Comparison of ENCODE assay signal across 11 cellular contexts in genomic region chr1:218426343-218426657, GRCh38.
DNase-seq lines count a peak whose midpoint lies in the region; ATAC-seq, FAIRE-seq and TF ChIP-seq lines count a peak whose summit lies in the region.
"Had no signal": no experiment of that assay in that cellular context is flagged by ENCODE, and none has a peak within 500 bp of the region (broad histone marks: within the 10 kb centered on the region; RNA-seq: fewer than 3 reads in every experiment).

No MANE protein-coding gene starts in this region.

- H3K4me3 ChIP-seq in SK-N-SH (ENCODE audit: low read depth in 2 of 2, low read length in 1 of 2) (no peak overlapping the region), pancreas (no peak overlapping the region)

- no peaks in the 10 kb centered on the region for H3K36me3 ChIP-seq in SK-N-SH (replicated peaks in 1 of 2; ENCODE audit: control insufficient read depth in 1 of 2, insufficient read depth in 2 of 2, low read length in 1 of 2)
- H3K36me3 ChIP-seq in pancreas: no peaks in the 10 kb centered on the region

- H3K27me3 ChIP-seq in SK-N-SH (ENCODE audit: insufficient read depth): no peaks in the 10 kb centered on the region
- H3K27me3 ChIP-seq in pancreas: no peaks in the 10 kb centered on the region

- DNase-seq in HT-29 (ENCODE audit: low spot score) (peak; percentile 80), SK-N-SH (no peak), fibroblast of the conjunctiva (ENCODE audit: low read depth) (peak; percentile 31), pancreas (peak in 2 of 6 donors; percentile 30 to 37), T-helper 2 cell (no peak), NCI-H187 treated with DMSO at 0.1 percent for 48 hours (lab: John Stamatoyannopoulos, UW) (no peak)
- DNase-seq: activated effector memory CD4-positive, alpha-beta T cell treated with anti-CD3 and anti-CD28 coated beads, Interleukin-2, amount 50 U/mL, for 16 hours; effector memory CD8-positive, alpha-beta T cell; KBM-7 had no signal

- 63% methylated on average over 1 of the region's 1 CpG for WGBS in SK-N-SH (ENCODE audit: low lambda C conversion rate)
- 45 to 46% methylated on average over 1 of the region's 1 CpG for WGBS in pancreas, 2 donors

- no peak overlapping the region for H2AFZ ChIP-seq in SK-N-SH (ENCODE audit: low read depth)

- no peak overlapping the region for H3K9ac ChIP-seq in SK-N-SH

- POLR2A ChIA-PET in SK-N-SH (lab: Yijun Ruan, JAX): no interaction called here

- intact Hi-C loops in pancreas (cut with DNase I): no loop called here

- H3K4me1 ChIP-seq in SK-N-SH (ENCODE audit: control insufficient read depth in 1 of 2, insufficient read depth in 2 of 2, low read depth in 1 of 2, low read length in 1 of 2) (peaks cover 0 to 5% of the 10 kb centered on the region in 2 experiments; a peak in 2 of 4 replicates), pancreas (peaks cover 0 to 4% (median 0%) of the 10 kb centered on the region in 3 donors)

- peak in 3 of 4 donors; percentile 43 to 70 (median 63) for ATAC-seq in pancreas
- ATAC-seq in GM18517 (IDR thresholded peaks at IDR 0.05; ENCODE audit: unreplicated experiment): no peak
- no peak for ATAC-seq in GM18519 (IDR thresholded peaks at IDR 0.05; ENCODE audit: low FRiP score, unreplicated experiment)
- ATAC-seq: effector memory CD8-positive, alpha-beta T cell had no signal

- TF ChIP-seq EP300 in SK-N-SH (IDR thresholded peaks at IDR 0.05; ENCODE audit: borderline replicate concordance in 1 of 2, low read depth in 1 of 2, low read length in 1 of 2): no peak

- no peak for TF ChIP-seq RAD21 in SK-N-SH (IDR thresholded peaks at IDR 0.05; ENCODE audit: low read length)

- no peaks in the 10 kb centered on the region for H3K79me2 ChIP-seq in SK-N-SH (ENCODE audit: insufficient read depth)

- CTCF ChIA-PET in SK-N-SH (lab: Yijun Ruan, JAX): no interaction called here

- no peak overlapping the region for H3K4me2 ChIP-seq in SK-N-SH

- peaks cover 7% of the 10 kb centered on the region for H3F3A ChIP-seq in SK-N-SH (replicated peaks; ENCODE audit: insufficient read depth)

- H3K27ac ChIP-seq in SK-N-SH (ENCODE audit: low read depth in 2 of 2, low read length in 1 of 2) (no peak overlapping the region), pancreas (peak overlapping the region in 1 of 4 donors; percentile 24)

- H3K9me3 ChIP-seq in SK-N-SH (no peaks in the 10 kb centered on the region), pancreas (no peaks in the 10 kb centered on the region)

- H4K20me1 ChIP-seq in SK-N-SH (ENCODE audit: insufficient read depth): no peaks in the 10 kb centered on the region

- FAIRE-seq in pancreas (lab: Jason Lieb, UNC): no peak

- H3K9me2 ChIP-seq in SK-N-SH: no peaks in the 10 kb centered on the region

- TF ChIP-seq CTCF in SK-N-SH (IDR thresholded peaks at IDR 0.05) (no peak), pancreas (IDR thresholded peaks at IDR 0.05) (no peak)

TF ChIP-seq in SK-N-SH, 30 proteins besides CTCF, POLR2A, EP300 and RAD21:
- no peak for TF ChIP-seq GATA2 (CRISPR knock-in tag; IDR thresholded peaks at IDR 0.05)
- no peak for TF ChIP-seq FOXJ3 (CRISPR knock-in tag; IDR thresholded peaks at IDR 0.05)
- TF ChIP-seq POLR2AphosphoS5 (IDR thresholded peaks at IDR 0.05; ENCODE audit: low read depth, low read length): no peak
- no peak for TF ChIP-seq EZH2phosphoT487 (IDR thresholded peaks at IDR 0.05; ENCODE audit: borderline replicate concordance, low read depth)
- peak; percentile 40 for TF ChIP-seq NFIC (IDR thresholded peaks at IDR 0.05; ENCODE audit: borderline replicate concordance)
- TF ChIP-seq, protein P1, sequence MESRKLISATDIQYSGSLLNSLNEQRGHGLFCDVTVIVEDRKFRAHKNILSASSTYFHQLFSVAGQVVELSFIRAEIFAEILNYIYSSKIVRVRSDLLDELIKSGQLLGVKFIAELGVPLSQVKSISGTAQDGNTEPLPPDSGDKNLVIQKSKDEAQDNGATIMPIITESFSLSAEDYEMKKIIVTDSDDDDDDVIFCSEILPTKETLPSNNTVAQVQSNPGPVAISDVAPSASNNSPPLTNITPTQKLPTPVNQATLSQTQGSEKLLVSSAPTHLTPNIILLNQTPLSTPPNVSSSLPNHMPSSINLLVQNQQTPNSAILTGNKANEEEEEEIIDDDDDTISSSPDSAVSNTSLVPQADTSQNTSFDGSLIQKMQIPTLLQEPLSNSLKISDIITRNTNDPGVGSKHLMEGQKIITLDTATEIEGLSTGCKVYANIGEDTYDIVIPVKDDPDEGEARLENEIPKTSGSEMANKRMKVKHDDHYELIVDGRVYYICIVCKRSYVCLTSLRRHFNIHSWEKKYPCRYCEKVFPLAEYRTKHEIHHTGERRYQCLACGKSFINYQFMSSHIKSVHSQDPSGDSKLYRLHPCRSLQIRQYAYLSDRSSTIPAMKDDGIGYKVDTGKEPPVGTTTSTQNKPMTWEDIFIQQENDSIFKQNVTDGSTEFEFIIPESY (IDR thresholded peaks at IDR 0.05; ENCODE audit: borderline replicate concordance, low read depth): no peak
TF ChIP-seq in SK-N-SH: peak in this region for 1.

Comparison
In these comparisons a context has a peak if more than half of its experiments do, and no peak if none do; other contexts are left out.
1. DNase-seq: peak in HT-29 (single experiment) and fibroblast of the conjunctiva (single experiment); none in SK-N-SH (single experiment), T-helper 2 cell (0 of 5) and NCI-H187 treated with DMSO at 0.1 percent for 48 hours (single experiment).
2. ATAC-seq: peak in pancreas (3 of 4); none in GM18517 (single experiment) and GM18519 (single experiment).